ENCODE assay signal across 23 cellular contexts in genomic region chr3:103337179-103337845, GRCh38.
DNase-seq lines count a peak whose midpoint lies in the region; FAIRE-seq and TF ChIP-seq lines count a peak whose summit lies in the region.
"Had no signal": no experiment of that assay in that cellular context is flagged by ENCODE, and none has a peak within 500 bp of the region (broad histone marks: within the 10 kb centered on the region; RNA-seq: fewer than 3 reads in every experiment).

No MANE protein-coding gene starts in this region.

- no peak overlapping the region for H3K4me2 ChIP-seq in H1 (ENCODE audit: insufficient read depth in 1 of 2, low read depth in 2 of 2, low read length in 2 of 2)

- no peak overlapping the region for H3K4me3 ChIP-seq in H1 (ENCODE audit: extremely low read depth in 1 of 4, insufficient read depth in 2 of 4, low read depth in 3 of 4, low read length in 4 of 4)
- H3K4me3 ChIP-seq: GM23248, SK-N-MC had no signal

- no peak for TF ChIP-seq EP300 in H1 (IDR thresholded peaks at IDR 0.05; ENCODE audit: borderline replicate concordance in 1 of 2, low read depth in 2 of 2, low read length in 2 of 2)

- H3K9ac ChIP-seq in H1 (replicated peaks in 1 of 4; ENCODE audit: extremely low read depth in 1 of 4, low read depth in 3 of 4, low read length in 3 of 4) = no peak overlapping the region
- H3K9ac ChIP-seq: GM23248 had no signal

- H3K79me1 ChIP-seq in H1 (ENCODE audit: low read depth, low read length) = no peaks in the 10 kb centered on the region

- H3K27me3 ChIP-seq in H1 (replicated peaks in 1 of 4; ENCODE audit: control insufficient read depth in 3 of 4, extremely low read depth in 1 of 4, insufficient read depth in 3 of 4, low read length in 3 of 4) = no peaks in the 10 kb centered on the region

- 100% methylated on average over 2 of the region's 2 CpGs; no CpG with 5 or more reads in 1 of the 2 experiments for WGBS in H1 (ENCODE audit: extremely low coverage in 1 of 2, insufficient coverage in 1 of 2, insufficient read length in 1 of 2, insufficient replicate concordance in 2 of 2, low coverage in 1 of 2, low lambda C conversion rate in 2 of 2, missing lambda C conversion rate in 1 of 2), 2 experiments

- peaks cover 0 to 1% (median 0%) of the 10 kb centered on the region in 4 experiments; a peak in 2 of 7 replicates for H3K4me1 ChIP-seq in H1 (replicated peaks in 1 of 4; ENCODE audit: control insufficient read depth in 3 of 4, insufficient read depth in 4 of 4, low read length in 3 of 4)

- no peak overlapping the region for H4K91ac ChIP-seq in H1 (replicated peaks; ENCODE audit: insufficient read length, low read length)

- H3K4ac ChIP-seq in H1 (replicated peaks; ENCODE audit: insufficient read length, low read depth, low read length) = no peak overlapping the region

- H3K27ac ChIP-seq in H1 (ENCODE audit: low read depth, low read length) = no peak overlapping the region
- H3K27ac ChIP-seq: GM23248, RWPE1, SK-N-MC had no signal

- no peaks in the 10 kb centered on the region for H3K36me3 ChIP-seq in H1 (ENCODE audit: control insufficient read depth in 2 of 4, insufficient read depth in 4 of 4, low read length in 3 of 4)

- no peak overlapping the region for H2BK5ac ChIP-seq in H1 (ENCODE audit: low read depth, low read length)

- no peak overlapping the region for H4K5ac ChIP-seq in H1 (ENCODE audit: insufficient read length, low read depth, low read length)

- no peak for TF ChIP-seq POLR2A in H1 (IDR thresholded peaks at IDR 0.05; ENCODE audit: control extremely low read depth in 1 of 2, low read depth in 2 of 2, low read length in 2 of 2)

- H3K18ac ChIP-seq in H1 (ENCODE audit: extremely low read depth, low read length) = no peak overlapping the region

- CTCF ChIA-PET in HEK293T (lab: Yijun Ruan, JAX) (no interaction called here), H1 (lab: Charles Lee; ENCODE audit: partially characterized antibody) (no interaction called here)

- no peak overlapping the region for H2BK120ac ChIP-seq in H1 (replicated peaks; ENCODE audit: low read depth, low read length)

- DNase-seq in HEK293T (ENCODE audit: extremely low spot score) = no peak
- DNase-seq in NCI-H1436 (lab: John Stamatoyannopoulos, UW) = peak; percentile 87
- peak; percentile 60 for DNase-seq in NCI-H69 (lab: John Stamatoyannopoulos, UW)
- DNase-seq in H1 (ENCODE audit: low read depth in 1 of 2, low spot score in 2 of 2) = no peak
- no peak for DNase-seq in stimulated activated naive CD4-positive, alpha-beta T cell (lab: John Stamatoyannopoulos, UW)
- no peak for DNase-seq in DMS 273 (lab: John Stamatoyannopoulos, UW; ENCODE audit: unreplicated experiment)
- no peak for DNase-seq in AG20443 (ENCODE audit: low spot score)
- DNase-seq in effector CD4-positive, alpha-beta T cell = no peak
- DNase-seq: EL, GF-D8, GM23248, HCEC 1CT, KG1, NCI-H1092, NCI-H187 treated with DMSO at 0.1 percent for 48 hours, NCI-H446 treated with DMSO at 0.1 percent for 48 hours, NCI-H526 treated with DMSO at 0.1 percent for 48 hours, SHP77 treated with DMSO at 0.1 percent for 48 hours, SW 1271 had no signal

- H2BK12ac ChIP-seq in H1 (ENCODE audit: low read depth, low read length) = no peak overlapping the region

- no peak for TF ChIP-seq RAD21 in H1 (IDR thresholded peaks at IDR 0.05 in 1 of 2, conservative IDR thresholded peaks at IDR 0.05 in 1 of 2; ENCODE audit: low read depth in 2 of 2, low read length in 2 of 2)

- H2AFZ ChIP-seq in H1 (ENCODE audit: low read length) = 0 out of 2 replicates have a peak overlapping the region, but pooled peaks have one; percentile 3
- H2AFZ ChIP-seq: GM23248 had no signal

- H3K14ac ChIP-seq in H1 (ENCODE audit: insufficient read length) = no peak overlapping the region

- H3K23ac ChIP-seq in H1 (ENCODE audit: insufficient read length) = no peak overlapping the region

- FAIRE-seq in H1 (lab: Jason Lieb, UNC) = no peak
- FAIRE-seq: A204.1, D721Med had no signal

- H4K8ac ChIP-seq in H1 (ENCODE audit: extremely low read depth, insufficient read depth, low read length) = no peak overlapping the region

- TF ChIP-seq CTCF in H1 (IDR thresholded peaks at IDR 0.05; ENCODE audit: control extremely low read depth in 1 of 3, insufficient read depth in 1 of 3, low read depth in 1 of 3, low read length in 3 of 3) = no peak

- POLR2A ChIA-PET in HEK293T (lab: Yijun Ruan, JAX) (no interaction called here), H1 (lab: Charles Lee; ENCODE audit: partially characterized antibody) (no interaction called here)

- H2BK20ac ChIP-seq in H1 (ENCODE audit: low read length) = no peak overlapping the region

- H2BK15ac ChIP-seq in H1 (ENCODE audit: low read length) = no peak overlapping the region

- no peak overlapping the region for H3K56ac ChIP-seq in H1 (replicated peaks; ENCODE audit: insufficient read length, low read depth, low read length)

- no peaks in the 10 kb centered on the region for H3K79me2 ChIP-seq in H1 (ENCODE audit: control insufficient read depth in 1 of 2, insufficient read depth in 2 of 2, low read length in 2 of 2)

- H3K23me2 ChIP-seq in H1 (ENCODE audit: low read depth, low read length) = no peaks in the 10 kb centered on the region

- no peaks in the 10 kb centered on the region for H4K20me1 ChIP-seq in H1 (replicated peaks in 1 of 2; ENCODE audit: control insufficient read depth in 1 of 2, insufficient read depth in 2 of 2, low read length in 2 of 2)

- no peak overlapping the region for H2AK5ac ChIP-seq in H1 (ENCODE audit: low read depth, low read length)

- no peaks in the 10 kb centered on the region for H3K9me3 ChIP-seq in H1 (ENCODE audit: insufficient read depth in 2 of 2, low read depth in 1 of 2, low read length in 1 of 2)

TF ChIP-seq in HEK293T, 16 proteins besides CTCF, POLR2A, EP300 and RAD21:
- no peak for TF ChIP-seq ARNT (IDR thresholded peaks at IDR 0.05)
- 0 out of 2 replicates have a peak, but pooled peaks have one; percentile 44 for TF ChIP-seq PKNOX1 (IDR thresholded peaks at IDR 0.05)

TF ChIP-seq in H1, 55 proteins besides CTCF, POLR2A, EP300 and RAD21:
- TF ChIP-seq KDM5A (IDR thresholded peaks at IDR 0.05; ENCODE audit: low read length) (no peak), HDAC2 (IDR thresholded peaks at IDR 0.05; ENCODE audit: borderline replicate concordance in 1 of 2, low read depth in 2 of 2, low read length in 2 of 2) (no peak), BACH1 (IDR thresholded peaks at IDR 0.05; ENCODE audit: low read length) (no peak), TCF12 (IDR thresholded peaks at IDR 0.05; ENCODE audit: low read depth, low read length) (no peak), TEAD4 (IDR thresholded peaks at IDR 0.05; ENCODE audit: low read depth, low read length) (no peak), RFX5 (IDR thresholded peaks at IDR 0.05; ENCODE audit: borderline replicate concordance, low read depth, low read length) (no peak), SUZ12 (IDR thresholded peaks at IDR 0.05; ENCODE audit: low read length) (no peak), GTF2F1 (IDR thresholded peaks at IDR 0.05; ENCODE audit: borderline replicate concordance, low read depth, low read length) (no peak), NRF1 (IDR thresholded peaks at IDR 0.05; ENCODE audit: low read depth, low read length) (no peak), KDM1A (IDR thresholded peaks at IDR 0.05; ENCODE audit: borderline replicate concordance, low read length) (no peak), ATF3 (IDR thresholded peaks at IDR 0.05; ENCODE audit: insufficient read depth, low read depth, low read length) (no peak), EZH2 (IDR thresholded peaks at IDR 0.05; ENCODE audit: low read depth, low read length, severe bottlenecking) (no peak), RXRA (IDR thresholded peaks at IDR 0.05; ENCODE audit: insufficient read depth, low read depth, low read length) (no peak), PHF8 (conservative IDR thresholded peaks at IDR 0.05; ENCODE audit: low read depth, low read length) (no peak)

Comparison
In these comparisons a context has a peak if more than half of its experiments do, and no peak if none do; other contexts are left out.
1. DNase-seq: peak in NCI-H1436 (single experiment) and NCI-H69 (single experiment); none in HEK293T (single experiment), H1 (0 of 2), stimulated activated naive CD4-positive, alpha-beta T cell (0 of 6), DMS 273 (single experiment), AG20443 (single experiment) and effector CD4-positive, alpha-beta T cell (single experiment).